In genomic region chr7:151062399-151063211, GRCh38 we compare ENCODE assay signal across 8 cellular contexts. TPM values are rescaled to one million over a fixed set of nuclear protein-coding genes. Genes with fewer than 3 reads are reported as not detected.
DNase-seq lines count a peak whose midpoint lies in the region; TF ChIP-seq lines count a peak whose summit lies in the region.

No MANE protein-coding gene starts in this region.

- peak overlapping the region; percentile 26 for H3K4me3 ChIP-seq in AG09309 (ENCODE audit: control insufficient read depth, low read depth, low read length)
- H3K4me3 ChIP-seq in epithelial cell of proximal tubule (ENCODE audit: low read depth, low read length): peak overlapping the region; percentile 72
- H3K4me3 ChIP-seq in muscle layer of colon (ENCODE audit: low read depth in 1 of 2, low read length in 2 of 2): peak overlapping the region in 1 of 2 donors; percentile 13

- H3K27ac ChIP-seq in muscle layer of colon (ENCODE audit: low read depth, low read length): peak overlapping the region; percentile 97

- no peak for DNase-seq in AG09309 (ENCODE audit: low read depth)
- DNase-seq in NCI-H526 (lab: John Stamatoyannopoulos, UW): peak; percentile 90 to 98
- DNase-seq in epithelial cell of proximal tubule (ENCODE audit: low read depth): peak; percentile 64
- no peak for DNase-seq in activated naive CD4-positive, alpha-beta T cell treated with anti-CD3 and anti-CD28 coated beads, Interleukin-2, amount 50 U/mL, for 16 hours
- DNase-seq in NK-92 treated with Interleukin-12 subunit alpha and Interleukin-12 subunit beta, amount 100 ng/mL, for 24 hours (lab: John Stamatoyannopoulos, UW): no peak
- DNase-seq in NOMO-1 (lab: John Stamatoyannopoulos, UW; ENCODE audit: unreplicated experiment in 2 of 2): no peak
- DNase-seq in pons (ENCODE audit: low spot score): no peak

- no peaks in the 10 kb centered on the region for H3K27me3 ChIP-seq in muscle layer of colon (ENCODE audit: control insufficient read depth in 1 of 2, insufficient read depth in 2 of 2, low read length in 2 of 2)

- no peaks in the 10 kb centered on the region for H3K9me3 ChIP-seq in muscle layer of colon (ENCODE audit: low read length)

- TF ChIP-seq CTCF in AG09309 (IDR thresholded peaks at IDR 0.05; ENCODE audit: control insufficient read depth, insufficient read depth, low read depth, low read length, missing control alignments) (no peak), epithelial cell of proximal tubule (conservative IDR thresholded peaks at IDR 0.05; ENCODE audit: low read depth, low read length) (no peak)

- H3K36me3 ChIP-seq in muscle layer of colon (ENCODE audit: insufficient read depth, low read length): peaks cover 30% of the 10 kb centered on the region

- H3K9ac ChIP-seq in muscle layer of colon (ENCODE audit: low read length): no peak overlapping the region

- H3K4me1 ChIP-seq in muscle layer of colon (ENCODE audit: insufficient read depth, low read length): peaks cover 37% of the 10 kb centered on the region

RNA-seq across cellular contexts. Expression of gene SLC4A2, which starts 3.2 kb away (rescaled TPM):
- total RNA-seq in epithelial cell of proximal tubule: 115 and 164 TPM in 2 replicates

RNA-seq across cellular contexts. Expression of gene CDK5, which starts 4.9 kb away (rescaled TPM):
- total RNA-seq in epithelial cell of proximal tubule: 19.3 and 21.1 TPM in 2 replicates

RNA-seq across cellular contexts. Expression of gene ASIC3, which starts 14.3 kb away (rescaled TPM):
- 2.5 TPM in 1 of 2 replicates, not detected in the other for total RNA-seq in epithelial cell of proximal tubule

RNA-seq across cellular contexts. Expression of gene FASTK, which starts 18.0 kb away (rescaled TPM):
- 61.2 and 89.8 TPM in 2 replicates for total RNA-seq in epithelial cell of proximal tubule

RNA-seq across cellular contexts. Expression of gene TMUB1, which starts 20.7 kb away (rescaled TPM):
- total RNA-seq in epithelial cell of proximal tubule: 73.7 and 94.9 TPM in 2 replicates

Comparison
In these comparisons a context has a peak if more than half of its experiments do, and no peak if none do; other contexts are left out.
1. DNase-seq: peak in NCI-H526 (2 of 2) and epithelial cell of proximal tubule (single experiment); none in AG09309 (single experiment), activated naive CD4-positive, alpha-beta T cell treated with anti-CD3 and anti-CD28 coated beads, Interleukin-2, amount 50 U/mL, for 16 hours (single experiment), NK-92 treated with Interleukin-12 subunit alpha and Interleukin-12 subunit beta, amount 100 ng/mL, for 24 hours (single experiment), NOMO-1 (0 of 2) and pons (single experiment).